In genomic region chr9:121376214-121376830, GRCh38 we compare ENCODE assay signal across 11 cellular contexts. TPM values are rescaled to one million over a fixed set of nuclear protein-coding genes. Genes with fewer than 3 reads are reported as not detected.
A peak's percentile ranks its signal among the peaks of the same experiment; 100 is the strongest.
DNase-seq lines count a peak whose midpoint lies in the region; ATAC-seq, FAIRE-seq and TF ChIP-seq lines count a peak whose summit lies in the region.
"Had no signal": no experiment of that assay in that cellular context is flagged by ENCODE, and none has a peak within 500 bp of the region (broad histone marks: within the 10 kb centered on the region; RNA-seq: fewer than 3 reads in every experiment).

No MANE protein-coding gene starts in this region.

- TF ChIP-seq CTCF in A549 (IDR thresholded peaks at IDR 0.05): peak; percentile 52
- peak; percentile 29; the same call in 2 of the 3 replicates for TF ChIP-seq CTCF in H9 (conservative IDR thresholded peaks at IDR 0.05)
- TF ChIP-seq CTCF in VCaP (conservative IDR thresholded peaks at IDR 0.05): peak; percentile 76
- peak in 1 of 2 experiments; percentile 38; a peak in 3 of 4 replicates for TF ChIP-seq CTCF in GM23338 (conservative IDR thresholded peaks at IDR 0.05; ENCODE audit: low read depth in 2 of 2)
- no peak for TF ChIP-seq CTCF in GM10248 (IDR thresholded peaks at IDR 0.05; ENCODE audit: control extremely low read depth, extremely low read depth, low read depth, missing control alignments)

- no peak overlapping the region for H2BK20ac ChIP-seq in H9 (ENCODE audit: low read depth, low read length, poor library complexity, severe bottlenecking)

- no peak overlapping the region for H3K18ac ChIP-seq in H9 (ENCODE audit: insufficient read length, low read depth, low read length)

- H2BK12ac ChIP-seq in H9 (ENCODE audit: insufficient read length, low read depth, low read length): no peak overlapping the region

- H2BK5ac ChIP-seq in H9 (ENCODE audit: insufficient read length, low read length): no peak overlapping the region

- peaks cover 45% of the 10 kb centered on the region for H3K4me1 ChIP-seq in A549
- no peaks in the 10 kb centered on the region for H3K4me1 ChIP-seq in H9 (ENCODE audit: insufficient read depth, low read length)
- no peaks in the 10 kb centered on the region for H3K4me1 ChIP-seq in GM23338 (ENCODE audit: insufficient read depth)

- DNase-seq in A549 (ENCODE audit: low read depth in 1 of 2, low spot score in 1 of 2) (no peak), H9 (no peak), GM23338 (ENCODE audit: low spot score) (no peak), GM10248 (ENCODE audit: extremely low spot score) (no peak)
- DNase-seq: activated T-cell treated with anti-CD3 and anti-CD28 coated beads, Interleukin-2, amount 50 U/mL, for 4 hours; GDM1 had no signal

- H4K20me1 ChIP-seq in H9 (ENCODE audit: control insufficient read depth, insufficient read depth, insufficient read length) (no peaks in the 10 kb centered on the region), GM23338 (replicated peaks; ENCODE audit: insufficient read depth) (no peaks in the 10 kb centered on the region)

- H3T11ph ChIP-seq in H9 (ENCODE audit: low read length): no peak overlapping the region

- ATAC-seq in A549: no peak
- no peak for ATAC-seq in activated CD4-positive, CD25-positive, alpha-beta regulatory T cell treated with anti-CD3 and anti-CD28 coated beads, Interleukin-2, amount 50 U/mL, for 24 hours
- ATAC-seq in GM23338: no peak
- ATAC-seq in HG03571 (IDR thresholded peaks at IDR 0.05; ENCODE audit: unreplicated experiment): no peak
- ATAC-seq: activated T-cell treated with anti-CD3 and anti-CD28 coated beads, Interleukin-2, amount 50 U/mL, for 4 hours had no signal

- no peak overlapping the region for H4K5ac ChIP-seq in H9 (ENCODE audit: insufficient read length, low read depth, low read length)

- H3K79me1 ChIP-seq in H9 (ENCODE audit: insufficient read depth, low read depth, low read length, poor library complexity, severe bottlenecking): no peaks in the 10 kb centered on the region

- no peak overlapping the region for H3K27ac Mint-ChIP-seq in H9
- no peak overlapping the region for H3K27ac Mint-ChIP-seq in GM23338

- peak overlapping the region in 1 of 2 experiments; percentile 94; a peak in 2 of 6 replicates for H3K27ac ChIP-seq in A549
- H3K27ac ChIP-seq in H9 (ENCODE audit: insufficient read length, low read depth, low read length): no peak overlapping the region
- H3K27ac ChIP-seq in VCaP: no peak overlapping the region
- no peak overlapping the region for H3K27ac ChIP-seq in GM23338 (ENCODE audit: low read depth)
- H3K27ac ChIP-seq: HL-60 had no signal

- no peaks in the 10 kb centered on the region for H3K9me2 ChIP-seq in GM23338 (ENCODE audit: insufficient read depth)

- no peaks in the 10 kb centered on the region for H3F3A ChIP-seq in GM23338 (replicated peaks; ENCODE audit: low read depth)

- H3K9me3 ChIP-seq in A549 (no peaks in the 10 kb centered on the region; the same call in 2 of the 3 replicates), H9 (ENCODE audit: control insufficient read depth, low read depth, low read length) (no peaks in the 10 kb centered on the region)

- H3K79me2 ChIP-seq in H9 (ENCODE audit: insufficient read depth, low read length) (no peaks in the 10 kb centered on the region), GM23338 (replicated peaks; ENCODE audit: insufficient read depth) (no peaks in the 10 kb centered on the region)

- WGBS in A549 (ENCODE audit: missing lambda C conversion rate): 71% methylated on average over 4 of the region's 4 CpGs
- WGBS in H9 (ENCODE audit: extremely low coverage, insufficient read length, low lambda C conversion rate): no CpG with 5 or more reads among the region's 4 CpGs

- H3K4me3 Mint-ChIP-seq in H9: no peak overlapping the region
- H3K4me3 Mint-ChIP-seq in GM23338: no peak overlapping the region
- H3K4me3 Mint-ChIP-seq: activated T-cell treated with anti-CD3 and anti-CD28 coated beads, Interleukin-2, amount 50 U/mL, for 4 hours had no signal

- H3K4me2 ChIP-seq in A549 (no peak overlapping the region), H9 (ENCODE audit: insufficient read depth, insufficient read length, low read length) (no peak overlapping the region), GM23338 (no peak overlapping the region)

- peaks cover 0 to 4% of the 10 kb centered on the region in 2 experiments; a peak in 1 of 4 replicates for H3K4me1 Mint-ChIP-seq in H9
- no peaks in the 10 kb centered on the region for H3K4me1 Mint-ChIP-seq in GM23338

- no peak overlapping the region for H2BK120ac ChIP-seq in H9 (ENCODE audit: low read depth, low read length, poor library complexity, severe bottlenecking)

- no peak overlapping the region for H4K8ac ChIP-seq in H9 (replicated peaks; ENCODE audit: insufficient read length, low read depth, low read length)

- H3K56ac ChIP-seq in H9 (ENCODE audit: insufficient read length, low read depth, low read length): no peak overlapping the region

- POLR2A ChIA-PET in A549 (lab: Yijun Ruan, JAX): interaction anchor here (1.0 kb wide), 1 partner anchor 56 kb away, joined by 3 read pairs; no protein-coding TSS in a partner anchor
- POLR2A ChIA-PET in GM10248 (lab: Yijun Ruan, JAX): no interaction called here

- no peak overlapping the region for H4K91ac ChIP-seq in H9 (ENCODE audit: insufficient read length, low read depth, low read length)

- H3K36me3 ChIP-seq in GM23338 (ENCODE audit: insufficient read depth): no peaks in the 10 kb centered on the region

- CTCF ChIA-PET in A549 (lab: Yijun Ruan, JAX) (interaction anchor here (0.5 to 12.6 kb wide), 17 partner anchors 8 to 167 kb away, joined by 3 to 301 read pairs (median 5); no protein-coding TSS in a partner anchor), GM10248 (lab: Yijun Ruan, JAX) (interaction anchor here (0.9 to 2.3 kb wide), 10 partner anchors 10 to 620 kb away, joined by 3 to 36 read pairs (median 5); no protein-coding TSS in a partner anchor)

- TF ChIP-seq RAD21 in A549 (conservative IDR thresholded peaks at IDR 0.05 in 1 of 2, IDR thresholded peaks at IDR 0.05 in 1 of 2): peak; percentile 72 to 79

- H3K14ac ChIP-seq in H9 (ENCODE audit: insufficient read depth, low read length): no peak overlapping the region

- H3K9ac ChIP-seq in H9 (ENCODE audit: extremely low read depth, insufficient read length, low read length): no peak overlapping the region

- no peaks in the 10 kb centered on the region for H3K27me3 ChIP-seq in H9 (ENCODE audit: insufficient read depth, low read length)
- H3K27me3 ChIP-seq in GM23338 (ENCODE audit: insufficient read depth): no peaks in the 10 kb centered on the region

- H3K4me3 ChIP-seq in A549: no peak overlapping the region
- H3K4me3 ChIP-seq in GM23338: no peak overlapping the region

- H3K9me3 Mint-ChIP-seq in H9 (peaks cover 8 to 9% of the 10 kb centered on the region in 2 experiments), GM23338 (peaks cover 8% of the 10 kb centered on the region; the same call in 2 of the 3 replicates)
- H3K9me3 Mint-ChIP-seq: activated T-cell treated with anti-CD3 and anti-CD28 coated beads, Interleukin-2, amount 50 U/mL, for 4 hours had no signal

- FAIRE-seq in A549 (lab: Jason Lieb, UNC) (no peak), islet of Langerhans (lab: Jason Lieb, UNC) (peak; percentile 47)

- no peak overlapping the region for H2BK15ac ChIP-seq in H9 (ENCODE audit: low read depth, low read length)

- peaks cover 7% of the 10 kb centered on the region for H3K27me3 Mint-ChIP-seq in H9 (ENCODE audit: low read depth)
- peaks cover 6% of the 10 kb centered on the region for H3K27me3 Mint-ChIP-seq in GM23338 (ENCODE audit: insufficient read depth, low read depth, poor library complexity)

- H2AFZ ChIP-seq in H9 (ENCODE audit: low read length) (no peak overlapping the region), GM23338 (no peak overlapping the region)

- no peak overlapping the region for H3K4ac ChIP-seq in H9 (ENCODE audit: low read depth, low read length)

- no peak overlapping the region for H2AK5ac ChIP-seq in H9 (ENCODE audit: insufficient read length, low read length)

- no peak overlapping the region for H3K23ac ChIP-seq in H9 (ENCODE audit: insufficient read length, low read depth, low read length)

- no peak for TF ChIP-seq EP300 in A549 (IDR thresholded peaks at IDR 0.05)

- no peaks in the 10 kb centered on the region for H3K23me2 ChIP-seq in H9 (ENCODE audit: insufficient read length, low read depth, low read length, poor library complexity, severe bottlenecking)

- H3K36me3 Mint-ChIP-seq in H9 (ENCODE audit: insufficient read depth in 1 of 3, low read depth in 3 of 3) (peaks cover 4 to 10% (median 7%) of the 10 kb centered on the region in 3 experiments; a peak in 5 of 7 replicates), GM23338 (ENCODE audit: low read depth) (peaks cover 8% of the 10 kb centered on the region; the same call in 1 of the 3 replicates)

- no peak for TF ChIP-seq POLR2A in A549 (IDR thresholded peaks at IDR 0.05; ENCODE audit: low read length)

TF ChIP-seq in A549, 52 proteins besides CTCF, POLR2A, EP300 and RAD21:
- no peak for TF ChIP-seq KDM1A (IDR thresholded peaks at IDR 0.05; ENCODE audit: low read depth)
- no peak for TF ChIP-seq CBX8 (IDR thresholded peaks at IDR 0.05)
- no peak for TF ChIP-seq HOXA7 (CRISPR knock-in tag; IDR thresholded peaks at IDR 0.05)
- TF ChIP-seq SMC3 (IDR thresholded peaks at IDR 0.05): peak; percentile 83
- TF ChIP-seq HEYL (CRISPR knock-in tag; IDR thresholded peaks at IDR 0.05): no peak
- no peak for TF ChIP-seq MYC (IDR thresholded peaks at IDR 0.05; ENCODE audit: borderline replicate concordance, low read length)

TF ChIP-seq in GM23338, 12 proteins besides CTCF, POLR2A, EP300 and RAD21 (continues in another document):
- no peak for TF ChIP-seq ZNF331 (CRISPR knock-in tag; IDR thresholded peaks at IDR 0.05; ENCODE audit: low read depth)

RNA-seq across cellular contexts. Expression of gene STOM, which starts 6.3 kb away (rescaled TPM):
- polyA plus RNA-seq in A549 (2011; rRNA removed): 234 and 246 TPM in 2 replicates
- 40.8 and 49.6 TPM in 2 replicates for polyA plus RNA-seq in A549 (2012; cell fraction: cytosol; rRNA removed)
- 21.8 and 32.1 TPM in 2 replicates for polyA plus RNA-seq in A549 (2012; cell fraction: nucleus; rRNA removed)
- polyA plus RNA-seq in A549 (2017; fragmentation: RNase III; extraction: RNeasy Plus Mini Kit Qiagen cat#74134 plus additional on column Dnase treatment): 83.3 to 92.0 TPM (median 91.4 TPM) in 3 replicates
- 99.2 and 99.5 TPM in 2 replicates for polyA minus RNA-seq in A549 (2011; rRNA and poly(A)+ RNA removed)
- 14.5 and 15.3 TPM in 2 replicates for total RNA-seq in H9 (2021)
- 51.1 and 61.0 TPM in 2 replicates for total RNA-seq in GM23338 (2014; rRNA removed; shearing (Covaris generic))
- polyA plus RNA-seq in GM23338 (2016; fragmentation: Nextera tagmentation; extraction: Ambion mirVana): 29.4 and 30.4 TPM in 2 replicates
